Comparison of ENCODE assay signal across 21 cellular contexts in genomic region chr3:78610462-78611125, GRCh38.
"Had no signal": no experiment of that assay in that cellular context is flagged by ENCODE, and none has a peak within 500 bp of the region (broad histone marks: within the 10 kb centered on the region; RNA-seq: fewer than 3 reads in every experiment).

No MANE protein-coding gene starts in this region.

- H3K36me3 Mint-ChIP-seq: naive thymus-derived CD4-positive, alpha-beta T cell had no signal

- H3K36me3 ChIP-seq: colonic mucosa, prostate gland, upper lobe of right lung had no signal

- H3K9me3 Mint-ChIP-seq: activated CD4-positive, alpha-beta T cell treated with anti-CD3 and anti-CD28 coated beads, Interleukin-2, amount 10 ng/mL, durations not matched to agents 7 days and 5 days; endodermal cell had no signal

- H3K27me3 ChIP-seq: colonic mucosa, gastroesophageal sphincter, heart left ventricle, stomach, upper lobe of right lung had no signal

- H3K27ac Mint-ChIP-seq: activated CD4-positive, alpha-beta T cell treated with anti-CD3 and anti-CD28 coated beads, Interleukin-2, amount 10 ng/mL, durations not matched to agents 7 days and 5 days; endodermal cell; naive thymus-derived CD4-positive, alpha-beta T cell had no signal

- H3K9me3 ChIP-seq: colonic mucosa, gastroesophageal sphincter, heart left ventricle, left ventricle myocardium inferior, prostate gland, stomach, thoracic aorta, upper lobe of right lung had no signal

- H3K4me1 ChIP-seq: colonic mucosa, gastroesophageal sphincter, heart left ventricle, left ventricle myocardium inferior, prostate gland, stomach, upper lobe of right lung had no signal

- H3K4me3 Mint-ChIP-seq: activated CD4-positive, alpha-beta T cell treated with anti-CD3 and anti-CD28 coated beads, Interleukin-2, amount 10 ng/mL, durations not matched to agents 7 days and 5 days; activated T-cell treated with anti-CD3 and anti-CD28 coated beads, Interleukin-2, amount 50 U/mL, for 4 hours; endodermal cell; naive thymus-derived CD4-positive, alpha-beta T cell had no signal

- H3K27ac ChIP-seq: colonic mucosa, epithelial cell of prostate, gastroesophageal sphincter, heart left ventricle, left ventricle myocardium inferior, prostate gland, skin epidermis, stomach, thoracic aorta, upper lobe of right lung had no signal

- H3K4me3 ChIP-seq: colonic mucosa, gastroesophageal sphincter, heart left ventricle, left ventricle myocardium inferior, prostate gland, skin epidermis, stomach, thoracic aorta, upper lobe of right lung had no signal

- DNase-seq: activated CD4-positive, alpha-beta T cell treated with anti-CD3 and anti-CD28 coated beads, Interleukin-2, amount 10 ng/mL, durations not matched to agents 7 days and 5 days; activated CD8-positive, alpha-beta memory T cell treated with anti-CD3 and anti-CD28 coated beads, Interleukin-2, amount 50 U/mL, for 4 hours; activated naive CD4-positive, alpha-beta T cell treated with anti-CD3 and anti-CD28 coated beads, Interleukin-2, amount 50 U/mL, for 16 hours; activated T-cell treated with anti-CD3 and anti-CD28 coated beads, Interleukin-2, amount 50 U/mL, for 4 hours; colonic mucosa; endodermal cell; heart left ventricle; kidney glomerular epithelial cell; left ventricle myocardium inferior; naive thymus-derived CD4-positive, alpha-beta T cell; right cardiac atrium; stimulated activated CD4-positive, alpha-beta T cell treated with anti-CD3 and anti-CD28 coated beads, Interleukin-15, amount 100 ng/mL, for 24 hours; stimulated activated CD4-positive, alpha-beta T cell treated with anti-CD3 and anti-CD28 coated beads, Interleukin-2, amount 100 ng/mL, for 48 hours; stomach; T1000; upper lobe of right lung had no signal

- H3K4me1 Mint-ChIP-seq: activated CD4-positive, alpha-beta T cell treated with anti-CD3 and anti-CD28 coated beads, Interleukin-2, amount 10 ng/mL, durations not matched to agents 7 days and 5 days; naive thymus-derived CD4-positive, alpha-beta T cell had no signal

- H3K27me3 Mint-ChIP-seq: activated CD4-positive, alpha-beta T cell treated with anti-CD3 and anti-CD28 coated beads, Interleukin-2, amount 10 ng/mL, durations not matched to agents 7 days and 5 days; naive thymus-derived CD4-positive, alpha-beta T cell had no signal
